Comparison of ENCODE assay signal across 9 cellular contexts in genomic region chr19:50500060-50500752, GRCh38. TPM values are rescaled to one million over a fixed set of nuclear protein-coding genes. Genes with fewer than 3 reads are reported as not detected.
DNase-seq lines count a peak whose midpoint lies in the region; ATAC-seq and TF ChIP-seq lines count a peak whose summit lies in the region.
"Had no signal": no experiment of that assay in that cellular context is flagged by ENCODE, and none has a peak within 500 bp of the region (broad histone marks: within the 10 kb centered on the region; RNA-seq: fewer than 3 reads in every experiment).

No MANE protein-coding gene starts in this region.

- no peaks in the 10 kb centered on the region for H3K9me3 ChIP-seq in CD8-positive, alpha-beta T cell (ENCODE audit: low read length)
- no peaks in the 10 kb centered on the region for H3K9me3 ChIP-seq in colonic mucosa

- no peaks in the 10 kb centered on the region for H3K4me1 ChIP-seq in CD8-positive, alpha-beta T cell (ENCODE audit: insufficient read depth, low read length)
- H3K4me1 ChIP-seq in colonic mucosa: no peaks in the 10 kb centered on the region

- POLR2A ChIA-PET in CD8-positive, alpha-beta T cell (lab: Charles Lee): no interaction called here

- ATAC-seq in CD8-positive, alpha-beta T cell: peak; percentile 23
- ATAC-seq in naive B cell (ENCODE audit: low read depth in 2 of 2) (peak; percentile 50 to 66), HG02678 (IDR thresholded peaks at IDR 0.05; ENCODE audit: unreplicated experiment) (no peak), GM19023 (IDR thresholded peaks at IDR 0.05; ENCODE audit: unreplicated experiment) (no peak)

- no peaks in the 10 kb centered on the region for H3K27me3 Mint-ChIP-seq in CD8-positive, alpha-beta T cell (ENCODE audit: low read depth)
- no peaks in the 10 kb centered on the region for H3K27me3 Mint-ChIP-seq in naive B cell

- H3K36me3 Mint-ChIP-seq in CD8-positive, alpha-beta T cell: peaks cover 15% of the 10 kb centered on the region
- H3K36me3 Mint-ChIP-seq in naive B cell: no peaks in the 10 kb centered on the region

- no peak for DNase-seq in CD8-positive, alpha-beta T cell
- DNase-seq in HT-29 (ENCODE audit: low spot score) (peak; percentile 61), dorsolateral prefrontal cortex (peak in 5 of 10 donors; percentile 38 to 76 (median 53)), naive B cell (no peak), colonic mucosa (no peak), pons (ENCODE audit: low spot score) (no peak)

- CTCF ChIA-PET in CD8-positive, alpha-beta T cell (lab: Charles Lee): no interaction called here

- no peak overlapping the region for H3K9ac ChIP-seq in colonic mucosa (ENCODE audit: low read depth in 2 of 2, low read length in 2 of 2)

- no peak for TF ChIP-seq CTCF in CD8-positive, alpha-beta T cell (IDR thresholded peaks at IDR 0.05)
- TF ChIP-seq CTCF in dorsolateral prefrontal cortex (IDR thresholded peaks at IDR 0.05 in 54 of 56, conservative IDR thresholded peaks at IDR 0.05 in 2 of 56; ENCODE audit: low read depth in 1 of 56, partially characterized antibody in 56 of 56) (peak in 46 of 56 donors; percentile 7 to 68 (median 42)), colonic mucosa (IDR thresholded peaks at IDR 0.05) (no peak)

- no peak overlapping the region for H3K4me3 Mint-ChIP-seq in CD8-positive, alpha-beta T cell
- no peak overlapping the region for H3K4me3 Mint-ChIP-seq in naive B cell

- no peaks in the 10 kb centered on the region for H3K36me3 ChIP-seq in CD8-positive, alpha-beta T cell (ENCODE audit: insufficient read depth, low read length)
- H3K36me3 ChIP-seq in colonic mucosa: no peaks in the 10 kb centered on the region

- H3K27ac Mint-ChIP-seq in CD8-positive, alpha-beta T cell: no peak overlapping the region
- H3K27ac Mint-ChIP-seq in naive B cell: peak overlapping the region in 1 of 6 donors; percentile 42

- no peaks in the 10 kb centered on the region for H3K4me1 Mint-ChIP-seq in CD8-positive, alpha-beta T cell (ENCODE audit: low read depth)
- peaks cover 0 to 10% (median 2%) of the 10 kb centered on the region in 3 donors for H3K4me1 Mint-ChIP-seq in naive B cell

- intact Hi-C loops in CD8-positive, alpha-beta T cell (cut with DNase I, micrococcal nuclease): no loop called here
- intact Hi-C loops in dorsolateral prefrontal cortex (cut with DNase I) (loop anchor here in 1 of 2 donors (5.0 kb wide), 1 partner anchor 37 kb away; no protein-coding TSS in a partner anchor), colonic mucosa (cut with DNase I) (no loop called here)

- no peak overlapping the region for H3K27ac ChIP-seq in CD8-positive, alpha-beta T cell (ENCODE audit: low read depth, low read length)
- H3K27ac ChIP-seq in dorsolateral prefrontal cortex: peak overlapping the region in 50 of 59 donors; percentile 7 to 92 (median 63)
- H3K27ac ChIP-seq in colonic mucosa: no peak overlapping the region

- no peak overlapping the region for H3K4me3 ChIP-seq in CD8-positive, alpha-beta T cell (ENCODE audit: low read depth, low read length)
- H3K4me3 ChIP-seq in dorsolateral prefrontal cortex: peak overlapping the region in 55 of 59 donors; percentile 2 to 65 (median 39)
- H3K4me3 ChIP-seq in colonic mucosa: no peak overlapping the region

- H3K9me3 Mint-ChIP-seq in CD8-positive, alpha-beta T cell: no peaks in the 10 kb centered on the region
- no peaks in the 10 kb centered on the region for H3K9me3 Mint-ChIP-seq in naive B cell

- H3K27me3 ChIP-seq in CD8-positive, alpha-beta T cell (ENCODE audit: insufficient read depth, low read length): no peaks in the 10 kb centered on the region
- H3K27me3 ChIP-seq in dorsolateral prefrontal cortex (peaks cover 0 to 7% (median 0%) of the 10 kb centered on the region in 45 donors), colonic mucosa (no peaks in the 10 kb centered on the region)

RNA-seq across cellular contexts. Expression of gene JOSD2, which starts 10.8 kb away (rescaled TPM):
- total RNA-seq in CD8-positive, alpha-beta T cell: 1 to 10 TPM; 8.8 to 9.9 TPM
- total RNA-seq in HT-29 (2014; rRNA removed; shearing (Covaris generic)): 89.2 and 92.5 TPM in 2 replicates
- 10 to 100 TPM; 24.9 to 75.5 (median 41.2) TPM for total RNA-seq in dorsolateral prefrontal cortex
- polyA plus RNA-seq in naive B cell (ENCODE audit: low read depth in 6 of 6): 10 to 100 TPM in 5 of 6 donors, 1 to 10 TPM in 1; 9.8 to 20.7 (median 12.2) TPM
- 10 to 100 TPM; 27.0 to 45.0 TPM for total RNA-seq in colonic mucosa

RNA-seq across cellular contexts. Expression of gene ASPDH, which starts 13.5 kb away (rescaled TPM):
- not detected for total RNA-seq in CD8-positive, alpha-beta T cell
- total RNA-seq in HT-29 (2014; rRNA removed; shearing (Covaris generic)): not detected in 2 replicates
- 10 to 100 TPM; 16.5 to 62.5 (median 34.2) TPM for total RNA-seq in dorsolateral prefrontal cortex
- not detected for polyA plus RNA-seq in naive B cell (ENCODE audit: low read depth in 6 of 6)
- total RNA-seq in colonic mucosa: not detected
- total RNA-seq: fibroblast of lung had no signal
- polyA plus RNA-seq: fibroblast of lung had no signal

RNA-seq across cellular contexts. Expression of gene GARIN5A, which starts 23.6 kb away (rescaled TPM):
- under 1 TPM in 1 of 2 experiments, not detected in 1; 0.33 TPM for total RNA-seq in CD8-positive, alpha-beta T cell
- total RNA-seq in HT-29 (2014; rRNA removed; shearing (Covaris generic)): 2.8 and 6.5 TPM in 2 replicates
- total RNA-seq in dorsolateral prefrontal cortex: 10 to 100 TPM in 28 of 120 experiments, 1 to 10 TPM in 92; 3.2 to 14.9 (median 8.0) TPM
- 1 to 10 TPM in 1 of 6 donors, under 1 TPM in 4, not detected in 1; 0.38 to 2.2 (median 0.50) TPM for polyA plus RNA-seq in naive B cell (ENCODE audit: low read depth in 6 of 6)
- total RNA-seq in colonic mucosa: 1 to 10 TPM; 2.1 to 4.4 TPM

RNA-seq across cellular contexts. Expression of gene EMC10, which starts 23.9 kb away (rescaled TPM):
- total RNA-seq in CD8-positive, alpha-beta T cell: 100 to 1,000 TPM in 1 of 2 experiments, 10 to 100 TPM in 1; 96.7 to 104 TPM
- 324 and 336 TPM in 2 replicates for total RNA-seq in HT-29 (2014; rRNA removed; shearing (Covaris generic))
- total RNA-seq in dorsolateral prefrontal cortex (100 to 1,000 TPM in 14 of 120 experiments, 10 to 100 TPM in 106; 54.6 to 147 (median 79.1) TPM), colonic mucosa (100 to 1,000 TPM; 112 to 163 TPM)
- 10 to 100 TPM in 1 of 6 donors, 1 to 10 TPM in 5; 7.0 to 11.9 (median 8.6) TPM for polyA plus RNA-seq in naive B cell (ENCODE audit: low read depth in 6 of 6)

Comparison
In these comparisons a context has a peak if more than half of its experiments do, and no peak if none do; other contexts are left out.
1. ATAC-seq: peak in CD8-positive, alpha-beta T cell (single experiment) and naive B cell (2 of 2); none in HG02678 (single experiment) and GM19023 (single experiment).
2. H3K27ac ChIP-seq: peak in dorsolateral prefrontal cortex (50 of 59); none in CD8-positive, alpha-beta T cell (single experiment) and colonic mucosa (single experiment).
3. H3K4me3 ChIP-seq: peak in dorsolateral prefrontal cortex (55 of 59); none in CD8-positive, alpha-beta T cell (single experiment) and colonic mucosa (single experiment).
4. CTCF ChIP-seq: peak in dorsolateral prefrontal cortex (46 of 56); none in CD8-positive, alpha-beta T cell (single experiment) and colonic mucosa (single experiment).
5. RNA of gene ASPDH, which starts 13.5 kb away (total RNA-seq): 16.5 to 62.5 TPM in dorsolateral prefrontal cortex; not detected in colonic mucosa, not detected in CD8-positive, alpha-beta T cell and not detected in HT-29; every median in the first group is over 10 times any median in the second.